Comparison of ENCODE assay signal across 15 cellular contexts in the genomic region with DNA sequence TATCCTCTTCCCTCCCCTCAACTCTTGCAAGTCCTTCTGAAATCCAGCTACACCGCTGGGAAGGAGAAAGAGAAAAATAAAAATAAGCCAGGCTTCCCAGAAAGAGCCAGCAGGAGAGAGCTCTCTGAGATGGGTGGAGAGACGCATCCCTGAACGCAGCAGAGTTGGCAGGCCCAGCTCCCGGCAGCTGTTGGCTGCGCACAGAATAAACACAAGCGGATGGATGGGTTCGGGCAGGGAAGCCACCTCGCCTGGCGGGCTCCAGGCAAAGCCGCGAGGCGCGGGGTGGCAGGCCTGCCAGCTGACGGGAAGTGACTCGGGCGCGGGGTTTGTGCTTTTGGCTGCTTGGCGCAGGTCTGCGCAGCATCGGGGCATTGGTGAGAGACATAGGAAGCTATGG.
A peak's percentile ranks its signal among the peaks of the same experiment; 100 is the strongest.
DNase-seq lines count a peak whose midpoint lies in the region; ATAC-seq and TF ChIP-seq lines count a peak whose summit lies in the region.
"Had no signal": no experiment of that assay in that cellular context is flagged by ENCODE, and none has a peak within 500 bp of the region (broad histone marks: within the 10 kb centered on the region; RNA-seq: fewer than 3 reads in every experiment).

No MANE protein-coding gene starts in this region.

- CTCF ChIA-PET in activated CD4-positive, alpha-beta memory T cell treated with anti-CD3 and anti-CD28 coated beads, Interleukin-2, amount 10 ng/mL, durations not matched to agents 7 days and 5 days (lab: Charles Lee): no interaction called here

- H3K4me3 Mint-ChIP-seq in activated CD4-positive, alpha-beta memory T cell treated with anti-CD3 and anti-CD28 coated beads, Interleukin-2, amount 10 ng/mL, durations not matched to agents 7 days and 5 days: no peak overlapping the region
- H3K4me3 Mint-ChIP-seq: IgD-negative memory B cell; stimulated activated naive CD8-positive, alpha-beta T cell treated with anti-CD3 and anti-CD28 coated beads, Interleukin-15, amount 100 ng/mL, for 72 hours had no signal

- H3K27me3 ChIP-seq in heart right ventricle: peaks cover 0 to 31% (median 10%) of the 10 kb centered on the region in 7 donors

- ATAC-seq in heart right ventricle (peak in 7 of 8 donors; percentile 53 to 83 (median 76)), GM21576 (IDR thresholded peaks at IDR 0.05; ENCODE audit: unreplicated experiment) (no peak), GM18511 (IDR thresholded peaks at IDR 0.05; ENCODE audit: unreplicated experiment) (no peak)
- ATAC-seq: stimulated activated naive CD8-positive, alpha-beta T cell treated with anti-CD3 and anti-CD28 coated beads, Interleukin-15, amount 100 ng/mL, for 72 hours had no signal

- H3K4me1 ChIP-seq in heart right ventricle: peaks cover 0 to 5% (median 0%) of the 10 kb centered on the region in 9 donors
- H3K4me1 ChIP-seq: spleen had no signal

- intact Hi-C loops in heart right ventricle (cut with DNase I) (no loop called here), posterior cingulate gyrus (cut with DNase I) (no loop called here)

- H3K4me3 ChIP-seq in heart right ventricle: no peak overlapping the region
- H3K4me3 ChIP-seq: HAP-1, spleen had no signal

- no peaks in the 10 kb centered on the region for H3K36me3 Mint-ChIP-seq in activated CD4-positive, alpha-beta memory T cell treated with anti-CD3 and anti-CD28 coated beads, Interleukin-2, amount 10 ng/mL, durations not matched to agents 7 days and 5 days (ENCODE audit: low read depth)

- no peak for TF ChIP-seq CTCF in heart right ventricle (IDR thresholded peaks at IDR 0.05)

- H3K27me3 Mint-ChIP-seq in activated CD4-positive, alpha-beta memory T cell treated with anti-CD3 and anti-CD28 coated beads, Interleukin-2, amount 10 ng/mL, durations not matched to agents 7 days and 5 days: no peaks in the 10 kb centered on the region
- H3K27me3 Mint-ChIP-seq: stimulated activated naive CD8-positive, alpha-beta T cell treated with anti-CD3 and anti-CD28 coated beads, Interleukin-15, amount 100 ng/mL, for 72 hours had no signal

- DNase-seq in DMS153 (lab: John Stamatoyannopoulos, UW) (peak; percentile 79), NCI-H2171 treated with DMSO at 0.1 percent for 48 hours (lab: John Stamatoyannopoulos, UW) (peak; percentile 83), heart right ventricle (peak; percentile 26 to 53), posterior cingulate gyrus (peak in 8 of 10 donors; percentile 18 to 90 (median 34)), GOT3 (lab: John Stamatoyannopoulos, UW) (no peak)
- no peak for DNase-seq in activated CD4-positive, alpha-beta memory T cell treated with anti-CD3 and anti-CD28 coated beads, Interleukin-2, amount 10 ng/mL, durations not matched to agents 7 days and 5 days
- DNase-seq: NCI-H1048; NK-92 treated with Interleukin-12 subunit alpha and Interleukin-12 subunit beta, amount 100 ng/mL, for 24 hours; nucleus accumbens; spleen; stimulated activated naive CD8-positive, alpha-beta T cell treated with anti-CD3 and anti-CD28 coated beads, Interleukin-15, amount 100 ng/mL, for 72 hours had no signal

- no peak overlapping the region for H3K27ac Mint-ChIP-seq in activated CD4-positive, alpha-beta memory T cell treated with anti-CD3 and anti-CD28 coated beads, Interleukin-2, amount 10 ng/mL, durations not matched to agents 7 days and 5 days
- H3K27ac Mint-ChIP-seq: IgD-negative memory B cell had no signal

- H3K27ac ChIP-seq in heart right ventricle: peak overlapping the region in 8 of 10 donors; percentile 27 to 79 (median 60)
- H3K27ac ChIP-seq: spleen had no signal

- peaks cover 0 to 9% (median 0%) of the 10 kb centered on the region in 11 donors for H3K9me3 ChIP-seq in heart right ventricle

- POLR2A ChIA-PET in activated CD4-positive, alpha-beta memory T cell treated with anti-CD3 and anti-CD28 coated beads, Interleukin-2, amount 10 ng/mL, durations not matched to agents 7 days and 5 days (lab: Charles Lee): no interaction called here

- H3K4me1 Mint-ChIP-seq in activated CD4-positive, alpha-beta memory T cell treated with anti-CD3 and anti-CD28 coated beads, Interleukin-2, amount 10 ng/mL, durations not matched to agents 7 days and 5 days: no peaks in the 10 kb centered on the region
- H3K4me1 Mint-ChIP-seq: IgD-negative memory B cell; stimulated activated naive CD8-positive, alpha-beta T cell treated with anti-CD3 and anti-CD28 coated beads, Interleukin-15, amount 100 ng/mL, for 72 hours had no signal

- peaks cover 6% of the 10 kb centered on the region for H3K9me3 Mint-ChIP-seq in activated CD4-positive, alpha-beta memory T cell treated with anti-CD3 and anti-CD28 coated beads, Interleukin-2, amount 10 ng/mL, durations not matched to agents 7 days and 5 days

- WGBS in heart right ventricle, 2 donors: 70 to 78% methylated on average over 20 of the region's 20 CpGs

- no peaks in the 10 kb centered on the region for H3K36me3 ChIP-seq in heart right ventricle
- H3K36me3 ChIP-seq: HAP-1, spleen had no signal

Comparison
In these comparisons a context has a peak if more than half of its experiments do, and no peak if none do; other contexts are left out.
1. DNase-seq: peak in DMS153 (single experiment), NCI-H2171 treated with DMSO at 0.1 percent for 48 hours (single experiment), heart right ventricle (2 of 2) and posterior cingulate gyrus (8 of 10); none in GOT3 (single experiment) and activated CD4-positive, alpha-beta memory T cell treated with anti-CD3 and anti-CD28 coated beads, Interleukin-2, amount 10 ng/mL, durations not matched to agents 7 days and 5 days (single experiment).
2. ATAC-seq: peak in heart right ventricle (7 of 8); none in GM21576 (single experiment) and GM18511 (single experiment).